Comparison of ENCODE assay signal across 13 cellular contexts in the genomic region with DNA sequence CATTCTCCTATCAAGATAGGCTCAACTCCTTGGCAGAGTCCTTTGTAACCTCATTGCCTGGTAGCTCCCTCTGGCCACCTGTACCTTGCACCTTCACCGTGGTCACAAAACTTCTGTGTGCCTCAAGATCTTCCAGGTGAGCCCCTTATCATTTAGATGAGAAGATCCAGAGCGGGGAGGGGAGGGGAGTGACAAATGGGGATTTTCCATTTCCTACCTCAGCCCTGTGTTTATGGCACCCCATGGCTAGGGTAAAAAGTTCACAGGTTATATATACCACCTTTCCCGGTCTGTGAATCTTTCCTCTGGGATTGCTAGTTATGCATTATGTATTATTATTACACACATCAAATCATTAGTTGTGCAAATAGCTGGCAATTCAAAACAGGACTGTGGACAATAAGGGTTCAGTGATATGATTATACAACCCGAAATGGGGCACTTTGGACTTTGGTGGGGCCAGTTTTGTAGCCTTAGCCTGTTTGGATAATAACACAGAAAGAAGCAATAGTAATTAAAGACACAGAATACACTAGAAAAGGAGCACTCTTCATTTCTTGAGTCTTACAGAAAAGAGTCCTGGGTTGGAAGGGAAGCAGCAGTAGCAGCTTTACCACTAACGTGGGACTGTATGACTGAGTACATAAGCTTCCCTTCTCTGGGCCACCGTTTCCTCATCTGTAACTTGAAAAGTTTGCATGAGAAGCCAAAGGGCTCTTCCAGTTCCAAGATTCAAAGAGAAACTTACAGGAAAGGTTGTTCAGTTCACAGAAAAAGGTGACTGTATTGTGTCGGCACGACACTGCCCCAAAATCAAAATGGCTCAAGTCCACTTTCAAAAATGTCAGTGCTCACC. TPM values are rescaled to one million over a fixed set of nuclear protein-coding genes. Genes with fewer than 3 reads are reported as not detected.
DNase-seq lines count a peak whose midpoint lies in the region; ATAC-seq, FAIRE-seq and TF ChIP-seq lines count a peak whose summit lies in the region.
"Had no signal": no experiment of that assay in that cellular context is flagged by ENCODE, and none has a peak within 500 bp of the region (broad histone marks: within the 10 kb centered on the region; RNA-seq: fewer than 3 reads in every experiment).

No MANE protein-coding gene starts in this region.

- H3K4me1 ChIP-seq in stomach = peaks cover 86 to 100% (median 98%) of the 10 kb centered on the region in 4 donors

- CTCF ChIA-PET in activated B cell treated with CpG ODN at 0.5 μM for 24 hours (lab: Charles Lee) = interaction anchor here (0.8 kb wide), 1 partner anchor 514 kb away, joined by 3 read pairs; no protein-coding TSS in a partner anchor

- H3K36me3 Mint-ChIP-seq in activated naive CD4-positive, alpha-beta T cell treated with anti-CD3 and anti-CD28 coated beads, Interleukin-2, amount 50 U/mL, for 24 hours = peaks cover 29% of the 10 kb centered on the region
- peaks cover 90% of the 10 kb centered on the region for H3K36me3 Mint-ChIP-seq in activated B cell treated with CpG ODN at 0.5 μM for 24 hours (ENCODE audit: low read depth)

- H3K27ac Mint-ChIP-seq in activated naive CD4-positive, alpha-beta T cell treated with anti-CD3 and anti-CD28 coated beads, Interleukin-2, amount 50 U/mL, for 24 hours = no peak overlapping the region
- peak overlapping the region; percentile 13 for H3K27ac Mint-ChIP-seq in activated B cell treated with CpG ODN at 0.5 μM for 24 hours

- no peak for TF ChIP-seq EP300 in stomach (IDR thresholded peaks at IDR 0.05)

- no peak for DNase-seq in activated naive CD4-positive, alpha-beta T cell treated with anti-CD3 and anti-CD28 coated beads, Interleukin-2, amount 50 U/mL, for 16 hours
- no peak for DNase-seq in activated B cell treated with CpG ODN at 0.5 μM for 24 hours
- DNase-seq in left colon = peak in 1 of 2 donors; percentile 38
- DNase-seq in stomach = no peak
- DNase-seq in pons (ENCODE audit: low spot score) = no peak
- no peak for DNase-seq in HTR-8/SVneo (ENCODE audit: insufficient read length, low spot score)
- DNase-seq: activated CD4-positive, alpha-beta T cell treated with anti-CD3 and anti-CD28 coated beads, Interleukin-2, amount 50 U/mL, for 4 hours; activated gamma-delta T cell; dorsolateral prefrontal cortex; left cardiac atrium had no signal

- POLR2A ChIA-PET in activated B cell treated with CpG ODN at 0.5 μM for 24 hours (lab: Charles Lee) = interaction anchor here (0.7 to 2.5 kb wide), 3 partner anchors 9 to 55 kb away, joined by 3 to 7 read pairs (median 6); no protein-coding TSS in a partner anchor

- peak overlapping the region; percentile 11 for H3K4me3 Mint-ChIP-seq in activated naive CD4-positive, alpha-beta T cell treated with anti-CD3 and anti-CD28 coated beads, Interleukin-2, amount 50 U/mL, for 24 hours
- no peak overlapping the region for H3K4me3 Mint-ChIP-seq in activated B cell treated with CpG ODN at 0.5 μM for 24 hours

- no peaks in the 10 kb centered on the region for H3K9me3 Mint-ChIP-seq in activated naive CD4-positive, alpha-beta T cell treated with anti-CD3 and anti-CD28 coated beads, Interleukin-2, amount 50 U/mL, for 24 hours
- H3K9me3 Mint-ChIP-seq in activated B cell treated with CpG ODN at 0.5 μM for 24 hours = no peaks in the 10 kb centered on the region

- H3K36me3 ChIP-seq in stomach = peaks cover 4 to 49% (median 37%) of the 10 kb centered on the region in 4 donors

- 57 to 66% (median 62%) methylated on average over 8 of the region's 8 CpGs for WGBS in stomach, 5 donors

- H3K27ac ChIP-seq in stomach = peak overlapping the region in 4 of 5 donors; percentile 11 to 99 (median 96)
- H3K27ac ChIP-seq: thoracic aorta had no signal

- peaks cover 93% of the 10 kb centered on the region for H3K4me1 Mint-ChIP-seq in activated naive CD4-positive, alpha-beta T cell treated with anti-CD3 and anti-CD28 coated beads, Interleukin-2, amount 50 U/mL, for 24 hours
- H3K4me1 Mint-ChIP-seq in activated B cell treated with CpG ODN at 0.5 μM for 24 hours = peaks cover 86% of the 10 kb centered on the region

- H3K9me3 ChIP-seq in stomach = no peaks in the 10 kb centered on the region
- H3K9me3 ChIP-seq: thoracic aorta had no signal

- no peaks in the 10 kb centered on the region for H3K27me3 ChIP-seq in stomach

- no peak for TF ChIP-seq CTCF in activated B cell treated with CpG ODN at 0.5 μM for 24 hours (IDR thresholded peaks at IDR 0.05)
- TF ChIP-seq CTCF in stomach (IDR thresholded peaks at IDR 0.05) = no peak

- ATAC-seq in activated B cell treated with CpG ODN at 0.5 μM for 24 hours (ENCODE audit: low read depth) (no peak), left colon (peak; percentile 57), GM19395 (IDR thresholded peaks at IDR 0.05; ENCODE audit: unreplicated experiment) (no peak)
- ATAC-seq: left cardiac atrium had no signal

- FAIRE-seq in HTR-8/SVneo (lab: Jason Lieb, UNC) = no peak

- intact Hi-C loops in activated B cell treated with CpG ODN at 0.5 μM for 24 hours (cut with micrococcal nuclease) (no loop called here), left colon (cut with DNase I, micrococcal nuclease) (no loop called here), stomach (cut with DNase I; ENCODE audit: low total_unique reads) (no loop called here)

- no peaks in the 10 kb centered on the region for H3K27me3 Mint-ChIP-seq in activated naive CD4-positive, alpha-beta T cell treated with anti-CD3 and anti-CD28 coated beads, Interleukin-2, amount 50 U/mL, for 24 hours
- no peaks in the 10 kb centered on the region for H3K27me3 Mint-ChIP-seq in activated B cell treated with CpG ODN at 0.5 μM for 24 hours

- H3K4me3 ChIP-seq in stomach = peak overlapping the region in 2 of 4 donors; percentile 2 to 92
- H3K4me3 ChIP-seq: thoracic aorta had no signal

- TF ChIP-seq POLR2A in stomach (IDR thresholded peaks at IDR 0.05) = no peak

RNA-seq across cellular contexts. Expression of gene TLE3, which starts 7.1 kb away (rescaled TPM):
- total RNA-seq in activated B cell treated with CpG ODN at 0.5 μM for 24 hours (106 and 110 TPM in 2 replicates), left colon (10 to 100 TPM; 51.2 to 79.7 TPM), stomach (100 to 1,000 TPM in 3 of 5 donors, 10 to 100 TPM in 2; 18.9 to 186 (median 103) TPM)
- 10 to 100 TPM; 13.3 to 21.5 (median 21.0) TPM for polyA plus RNA-seq in stomach
